In the genomic region with DNA sequence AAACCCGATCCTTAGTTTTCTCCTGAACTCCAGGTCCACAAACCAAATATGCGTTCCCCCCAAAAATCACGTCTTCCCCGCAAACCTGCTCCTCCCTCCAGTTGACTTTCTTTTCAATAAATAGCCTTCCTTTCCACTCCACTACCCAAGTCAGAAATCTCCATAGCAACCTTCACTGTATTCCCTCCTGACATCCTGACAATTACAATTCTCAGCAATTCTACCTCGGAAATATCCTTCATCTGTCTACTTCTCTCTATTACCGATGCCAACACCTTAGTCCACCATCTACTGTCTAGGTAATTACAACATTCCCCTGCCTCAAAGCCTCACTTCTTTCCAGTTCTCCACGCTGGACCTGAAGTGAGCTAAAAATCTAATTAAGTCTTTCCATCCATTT, we compare ENCODE assay signal across 2 cellular contexts.
TF ChIP-seq lines count a peak whose summit lies in the region.

No MANE protein-coding gene starts in this region.

TF ChIP-seq in HCT116, 20 proteins besides CTCF, POLR2A, EP300 and RAD21:
- TF ChIP-seq YY1 (IDR thresholded peaks at IDR 0.05; ENCODE audit: extremely low read depth, insufficient replicate concordance, low read depth, low read length) (no peak), SIN3A (IDR thresholded peaks at IDR 0.05; ENCODE audit: low read depth) (no peak), ATF3 (IDR thresholded peaks at IDR 0.05) (no peak), CEBPB (IDR thresholded peaks at IDR 0.05; ENCODE audit: low read depth) (no peak)
- TF ChIP-seq, protein P1, sequence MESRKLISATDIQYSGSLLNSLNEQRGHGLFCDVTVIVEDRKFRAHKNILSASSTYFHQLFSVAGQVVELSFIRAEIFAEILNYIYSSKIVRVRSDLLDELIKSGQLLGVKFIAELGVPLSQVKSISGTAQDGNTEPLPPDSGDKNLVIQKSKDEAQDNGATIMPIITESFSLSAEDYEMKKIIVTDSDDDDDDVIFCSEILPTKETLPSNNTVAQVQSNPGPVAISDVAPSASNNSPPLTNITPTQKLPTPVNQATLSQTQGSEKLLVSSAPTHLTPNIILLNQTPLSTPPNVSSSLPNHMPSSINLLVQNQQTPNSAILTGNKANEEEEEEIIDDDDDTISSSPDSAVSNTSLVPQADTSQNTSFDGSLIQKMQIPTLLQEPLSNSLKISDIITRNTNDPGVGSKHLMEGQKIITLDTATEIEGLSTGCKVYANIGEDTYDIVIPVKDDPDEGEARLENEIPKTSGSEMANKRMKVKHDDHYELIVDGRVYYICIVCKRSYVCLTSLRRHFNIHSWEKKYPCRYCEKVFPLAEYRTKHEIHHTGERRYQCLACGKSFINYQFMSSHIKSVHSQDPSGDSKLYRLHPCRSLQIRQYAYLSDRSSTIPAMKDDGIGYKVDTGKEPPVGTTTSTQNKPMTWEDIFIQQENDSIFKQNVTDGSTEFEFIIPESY (IDR thresholded peaks at IDR 0.05; ENCODE audit: extremely low read depth, insufficient replicate concordance, low read length) = no peak
- TF ChIP-seq, protein P2, sequence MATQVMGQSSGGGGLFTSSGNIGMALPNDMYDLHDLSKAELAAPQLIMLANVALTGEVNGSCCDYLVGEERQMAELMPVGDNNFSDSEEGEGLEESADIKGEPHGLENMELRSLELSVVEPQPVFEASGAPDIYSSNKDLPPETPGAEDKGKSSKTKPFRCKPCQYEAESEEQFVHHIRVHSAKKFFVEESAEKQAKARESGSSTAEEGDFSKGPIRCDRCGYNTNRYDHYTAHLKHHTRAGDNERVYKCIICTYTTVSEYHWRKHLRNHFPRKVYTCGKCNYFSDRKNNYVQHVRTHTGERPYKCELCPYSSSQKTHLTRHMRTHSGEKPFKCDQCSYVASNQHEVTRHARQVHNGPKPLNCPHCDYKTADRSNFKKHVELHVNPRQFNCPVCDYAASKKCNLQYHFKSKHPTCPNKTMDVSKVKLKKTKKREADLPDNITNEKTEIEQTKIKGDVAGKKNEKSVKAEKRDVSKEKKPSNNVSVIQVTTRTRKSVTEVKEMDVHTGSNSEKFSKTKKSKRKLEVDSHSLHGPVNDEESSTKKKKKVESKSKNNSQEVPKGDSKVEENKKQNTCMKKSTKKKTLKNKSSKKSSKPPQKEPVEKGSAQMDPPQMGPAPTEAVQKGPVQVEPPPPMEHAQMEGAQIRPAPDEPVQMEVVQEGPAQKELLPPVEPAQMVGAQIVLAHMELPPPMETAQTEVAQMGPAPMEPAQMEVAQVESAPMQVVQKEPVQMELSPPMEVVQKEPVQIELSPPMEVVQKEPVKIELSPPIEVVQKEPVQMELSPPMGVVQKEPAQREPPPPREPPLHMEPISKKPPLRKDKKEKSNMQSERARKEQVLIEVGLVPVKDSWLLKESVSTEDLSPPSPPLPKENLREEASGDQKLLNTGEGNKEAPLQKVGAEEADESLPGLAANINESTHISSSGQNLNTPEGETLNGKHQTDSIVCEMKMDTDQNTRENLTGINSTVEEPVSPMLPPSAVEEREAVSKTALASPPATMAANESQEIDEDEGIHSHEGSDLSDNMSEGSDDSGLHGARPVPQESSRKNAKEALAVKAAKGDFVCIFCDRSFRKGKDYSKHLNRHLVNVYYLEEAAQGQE (IDR thresholded peaks at IDR 0.05; ENCODE audit: low read depth) = no peak

TF ChIP-seq in K562, 482 proteins besides CTCF, POLR2A, EP300 and RAD21:
- TF ChIP-seq RFX1 (IDR thresholded peaks at IDR 0.05) = peak; percentile 30; the same call in 1 of the 2 replicates
- TF ChIP-seq ZNF77 (CRISPR knock-in tag; IDR thresholded peaks at IDR 0.05) = no peak
